ENCODE assay signal across 9 cellular contexts in genomic region chr15:101201411-101202174, GRCh38. TPM values are rescaled to one million over a fixed set of nuclear protein-coding genes. Genes with fewer than 3 reads are reported as not detected.
DNase-seq lines count a peak whose midpoint lies in the region; FAIRE-seq and TF ChIP-seq lines count a peak whose summit lies in the region.
"Had no signal": no experiment of that assay in that cellular context is flagged by ENCODE, and none has a peak within 500 bp of the region (broad histone marks: within the 10 kb centered on the region; RNA-seq: fewer than 3 reads in every experiment).

No MANE protein-coding gene starts in this region.

- in situ Hi-C loops in GM13977 (cut with MboI; ENCODE audit: low pct_unique_long_range_greater_than_20kb, low sequenced_read_pairs, unreplicated experiment): no loop called here

- no peaks in the 10 kb centered on the region for H3K27me3 Mint-ChIP-seq in activated T-cell treated with anti-CD3 and anti-CD28 coated beads, Interleukin-2, amount 50 U/mL, for 24 hours
- H3K27me3 Mint-ChIP-seq: central memory CD8-positive, alpha-beta T cell had no signal

- WGBS in H1 (ENCODE audit: extremely low coverage in 1 of 2, insufficient coverage in 1 of 2, insufficient read length in 1 of 2, insufficient replicate concordance in 2 of 2, low coverage in 1 of 2, low lambda C conversion rate in 2 of 2, missing lambda C conversion rate in 1 of 2), 2 experiments: 28% methylated on average over 5 of the region's 5 CpGs; no CpG with 5 or more reads in 1 of the 2 experiments

- intact Hi-C loops in tibial artery (cut with DNase I; ENCODE audit: low total_unique reads): loop anchor here (2.0 kb wide), 1 partner anchor 49 kb away; no protein-coding TSS in a partner anchor

- POLR2A ChIA-PET in H1 (lab: Charles Lee; ENCODE audit: partially characterized antibody): no interaction called here

- H3K9me3 Mint-ChIP-seq in activated T-cell treated with anti-CD3 and anti-CD28 coated beads, Interleukin-2, amount 50 U/mL, for 24 hours: peaks cover 4% of the 10 kb centered on the region
- H3K9me3 Mint-ChIP-seq: central memory CD8-positive, alpha-beta T cell had no signal

- H2BK20ac ChIP-seq in H1 (ENCODE audit: low read length): no peak overlapping the region

- H3K4me3 Mint-ChIP-seq in activated T-cell treated with anti-CD3 and anti-CD28 coated beads, Interleukin-2, amount 50 U/mL, for 24 hours: peak overlapping the region; percentile 20

- H3K56ac ChIP-seq in H1 (replicated peaks; ENCODE audit: insufficient read length, low read depth, low read length): no peak overlapping the region

- DNase-seq in activated T-cell treated with anti-CD3 and anti-CD28 coated beads, Interleukin-2, amount 50 U/mL, for 24 hours: peak; percentile 59
- DNase-seq in activated T-cell treated with anti-CD3 and anti-CD28 coated beads for 4 hours: no peak
- peak; percentile 79 for DNase-seq in SK-N-DZ (ENCODE audit: low spot score)
- DNase-seq in H1 (ENCODE audit: low read depth in 1 of 2, low spot score in 2 of 2): peak; percentile 41 to 74
- peak; percentile 18 to 95 for DNase-seq in lung microvascular endothelial cell (ENCODE audit: low read depth in 2 of 2)
- peak; percentile 97 to 99 for DNase-seq in tibial artery
- no peak for DNase-seq in GM13977 (ENCODE audit: low spot score)
- no peak for DNase-seq in DMS153 (lab: John Stamatoyannopoulos, UW)

- peaks cover 21 to 28% of the 10 kb centered on the region in 2 experiments for H4K20me1 ChIP-seq in H1 (replicated peaks in 1 of 2; ENCODE audit: control insufficient read depth in 1 of 2, insufficient read depth in 2 of 2, low read length in 2 of 2)

- peak overlapping the region; percentile 95 for H3K27ac Mint-ChIP-seq in activated T-cell treated with anti-CD3 and anti-CD28 coated beads, Interleukin-2, amount 50 U/mL, for 24 hours

- peaks cover 13 to 91% of the 10 kb centered on the region in 2 experiments for H3K79me2 ChIP-seq in H1 (ENCODE audit: control insufficient read depth in 1 of 2, insufficient read depth in 2 of 2, low read length in 2 of 2)

- H3K4ac ChIP-seq in H1 (replicated peaks; ENCODE audit: insufficient read length, low read depth, low read length): no peak overlapping the region

- H3K4me1 Mint-ChIP-seq in activated T-cell treated with anti-CD3 and anti-CD28 coated beads, Interleukin-2, amount 50 U/mL, for 24 hours (ENCODE audit: low read depth): peaks cover 90% of the 10 kb centered on the region

- no peak overlapping the region for H2AFZ ChIP-seq in H1 (ENCODE audit: low read length)

- H3K14ac ChIP-seq in H1 (ENCODE audit: insufficient read length): no peak overlapping the region

- peaks cover 17% of the 10 kb centered on the region for H3K79me1 ChIP-seq in H1 (ENCODE audit: low read depth, low read length)

- H3K4me2 ChIP-seq in H1 (ENCODE audit: insufficient read depth in 1 of 2, low read depth in 2 of 2, low read length in 2 of 2): peak overlapping the region; percentile 32 to 54; a peak in 3 of 4 replicates

- no peak for TF ChIP-seq RAD21 in H1 (IDR thresholded peaks at IDR 0.05 in 1 of 2, conservative IDR thresholded peaks at IDR 0.05 in 1 of 2; ENCODE audit: low read depth in 2 of 2, low read length in 2 of 2)

- H3K23ac ChIP-seq in H1 (ENCODE audit: insufficient read length): no peak overlapping the region

- no peak overlapping the region for H2BK15ac ChIP-seq in H1 (ENCODE audit: low read length)

- no peaks in the 10 kb centered on the region for H3K27me3 ChIP-seq in H1 (replicated peaks in 1 of 4; ENCODE audit: control insufficient read depth in 3 of 4, extremely low read depth in 1 of 4, insufficient read depth in 3 of 4, low read length in 3 of 4)
- H3K27me3 ChIP-seq in tibial artery: no peaks in the 10 kb centered on the region

- H4K8ac ChIP-seq in H1 (ENCODE audit: extremely low read depth, insufficient read depth, low read length): no peak overlapping the region

- H4K91ac ChIP-seq in H1 (replicated peaks; ENCODE audit: insufficient read length, low read length): no peak overlapping the region

- no peaks in the 10 kb centered on the region for H3K9me3 ChIP-seq in H1 (ENCODE audit: insufficient read depth in 2 of 2, low read depth in 1 of 2, low read length in 1 of 2)
- no peaks in the 10 kb centered on the region for H3K9me3 ChIP-seq in tibial artery

- TF ChIP-seq CTCF in H1 (IDR thresholded peaks at IDR 0.05; ENCODE audit: control extremely low read depth in 1 of 3, insufficient read depth in 1 of 3, low read depth in 1 of 3, low read length in 3 of 3) (no peak), tibial artery (IDR thresholded peaks at IDR 0.05) (no peak), GM13977 (IDR thresholded peaks at IDR 0.05; ENCODE audit: extremely low read depth, insufficient read depth, missing control alignments) (no peak)

- H2BK120ac ChIP-seq in H1 (replicated peaks; ENCODE audit: low read depth, low read length): no peak overlapping the region

- CTCF ChIA-PET in H1 (lab: Charles Lee; ENCODE audit: partially characterized antibody): interaction anchor here (0.6 to 1.6 kb wide), 5 partner anchors 9 to 185 kb away, joined by 3 to 4 read pairs (median 3); no protein-coding TSS in a partner anchor

- TF ChIP-seq EP300 in H1 (IDR thresholded peaks at IDR 0.05; ENCODE audit: borderline replicate concordance in 1 of 2, low read depth in 2 of 2, low read length in 2 of 2): no peak

- no peaks in the 10 kb centered on the region for H3K23me2 ChIP-seq in H1 (ENCODE audit: low read depth, low read length)

- H3K4me1 ChIP-seq in H1 (replicated peaks in 1 of 4; ENCODE audit: control insufficient read depth in 3 of 4, insufficient read depth in 4 of 4, low read length in 3 of 4) (peaks cover 10 to 31% (median 18%) of the 10 kb centered on the region in 4 experiments), tibial artery (peaks cover 0 to 66% (median 27%) of the 10 kb centered on the region in 4 donors)

- H2BK12ac ChIP-seq in H1 (ENCODE audit: low read depth, low read length): no peak overlapping the region

- peaks cover 43% of the 10 kb centered on the region for H3K36me3 Mint-ChIP-seq in activated T-cell treated with anti-CD3 and anti-CD28 coated beads, Interleukin-2, amount 50 U/mL, for 24 hours (ENCODE audit: low read depth)

- no peak overlapping the region for H3K4me3 ChIP-seq in H1 (ENCODE audit: extremely low read depth in 1 of 4, insufficient read depth in 2 of 4, low read depth in 3 of 4, low read length in 4 of 4)
- no peak overlapping the region for H3K4me3 ChIP-seq in tibial artery

- peak; percentile 45 for FAIRE-seq in H1 (lab: Jason Lieb, UNC)

- H3K9ac ChIP-seq in H1 (replicated peaks in 1 of 4; ENCODE audit: extremely low read depth in 1 of 4, low read depth in 3 of 4, low read length in 3 of 4): no peak overlapping the region

- no peak overlapping the region for H2AK5ac ChIP-seq in H1 (ENCODE audit: low read depth, low read length)

- H3K27ac ChIP-seq in H1 (ENCODE audit: low read depth, low read length): no peak overlapping the region
- peak overlapping the region; percentile 72 to 80 for H3K27ac ChIP-seq in tibial artery

- peak overlapping the region; percentile 69; the same call in 1 of the 2 replicates for H2BK5ac ChIP-seq in H1 (ENCODE audit: low read depth, low read length)

- H3K36me3 ChIP-seq in H1 (ENCODE audit: control insufficient read depth in 2 of 4, insufficient read depth in 4 of 4, low read length in 3 of 4) (no peaks in the 10 kb centered on the region), tibial artery (no peaks in the 10 kb centered on the region)

- TF ChIP-seq POLR2A in H1 (IDR thresholded peaks at IDR 0.05; ENCODE audit: control extremely low read depth in 1 of 2, low read depth in 2 of 2, low read length in 2 of 2): 0 out of 3 replicates have a peak, but pooled peaks of 1 of the 2 experiments have one; percentile 20

- no peak overlapping the region for H4K5ac ChIP-seq in H1 (ENCODE audit: insufficient read length, low read depth, low read length)

- H3K18ac ChIP-seq in H1 (ENCODE audit: extremely low read depth, low read length): 0 out of 2 replicates have a peak overlapping the region, but pooled peaks have one; percentile 62

TF ChIP-seq in H1, 55 proteins besides CTCF, POLR2A, EP300 and RAD21 (continues in another document):
- TF ChIP-seq KDM5A (IDR thresholded peaks at IDR 0.05; ENCODE audit: low read length) (no peak), BACH1 (IDR thresholded peaks at IDR 0.05; ENCODE audit: low read length) (no peak), RNF2 (IDR thresholded peaks at IDR 0.05; ENCODE audit: borderline replicate concordance, low read depth, low read length, missing control alignments, poor library complexity, severe bottlenecking) (no peak), CTBP2 (IDR thresholded peaks at IDR 0.05; ENCODE audit: borderline replicate concordance, insufficient read depth, insufficient read length, low read length) (no peak), JUND (IDR thresholded peaks at IDR 0.05; ENCODE audit: low read length) (peak; percentile 67; the same call in 1 of the 2 replicates), NANOG (IDR thresholded peaks at IDR 0.05; ENCODE audit: insufficient read depth, low read depth, low read length, poor library complexity, severe bottlenecking) (no peak), CBX8 (IDR thresholded peaks at IDR 0.05; ENCODE audit: borderline replicate concordance, low read depth, low read length) (no peak), TBP (IDR thresholded peaks at IDR 0.05; ENCODE audit: low read depth, low read length) (peak; percentile 46; the same call in 1 of the 2 replicates), SIRT6 (IDR thresholded peaks at IDR 0.05; ENCODE audit: low read length) (no peak), YY1 (IDR thresholded peaks at IDR 0.05; ENCODE audit: low read depth, low read length) (no peak), CHD2 (IDR thresholded peaks at IDR 0.05; ENCODE audit: low read length) (no peak), ASH2L (IDR thresholded peaks at IDR 0.05; ENCODE audit: low read length) (no peak), RBBP5 (IDR thresholded peaks at IDR 0.05; ENCODE audit: borderline replicate concordance, low read depth, low read length) (no peak), KDM1A (IDR thresholded peaks at IDR 0.05; ENCODE audit: borderline replicate concordance, low read length) (no peak)

RNA-seq across cellular contexts. Expression of gene CHSY1, which starts 50.3 kb away (rescaled TPM):
- polyA plus RNA-seq in SK-N-DZ (2014; cell fraction: cytosol; rRNA removed): 13.0 and 14.0 TPM in 2 replicates
- polyA plus RNA-seq in SK-N-DZ (2014; cell fraction: nucleus; rRNA removed): 5.8 and 7.6 TPM in 2 replicates
- 60.3 and 60.7 TPM in 2 replicates for total RNA-seq in H1 (2021; fragmentation: NEBNext Ultra II Directional; extraction: Animal tissue kit (Norgen Biotek cat#: 25700))
- 15.5 and 24.9 TPM in 2 replicates for polyA plus RNA-seq in H1 (2011; rRNA removed)
- 22.3 TPM for polyA plus RNA-seq in H1 (2011; cell fraction: cytosol; rRNA removed)
- 14.3 TPM for polyA plus RNA-seq in H1 (2011; cell fraction: nucleus; rRNA removed)
- 29.7 to 40.6 TPM (median 32.7 TPM) in 4 replicates for polyA plus RNA-seq in H1 (2012, experiment 1 of 2)
- polyA plus RNA-seq in H1 (2012, experiment 2 of 2): 5.0 TPM
- polyA plus RNA-seq in H1 (2013, experiment 1 of 2): 66.9 TPM
- 67.9 TPM for polyA plus RNA-seq in H1 (2013, experiment 2 of 2)
- polyA minus RNA-seq in H1 (2011; rRNA and poly(A)+ RNA removed): 33.5 and 40.4 TPM in 2 replicates
- polyA minus RNA-seq in H1 (2011; cell fraction: cytosol; rRNA and poly(A)+ RNA removed): 26.6 TPM
- polyA minus RNA-seq in H1 (2011; cell fraction: nucleus; rRNA and poly(A)+ RNA removed): 25.8 TPM
- 22.2 and 31.9 TPM in 2 replicates for total RNA-seq in lung microvascular endothelial cell

Comparison
In these comparisons a context has a peak if more than half of its experiments do, and no peak if none do; other contexts are left out.
1. DNase-seq: peak in activated T-cell treated with anti-CD3 and anti-CD28 coated beads, Interleukin-2, amount 50 U/mL, for 24 hours (single experiment), SK-N-DZ (single experiment), H1 (2 of 2), lung microvascular endothelial cell (2 of 2) and tibial artery (2 of 2); none in activated T-cell treated with anti-CD3 and anti-CD28 coated beads for 4 hours (single experiment), GM13977 (single experiment) and DMS153 (single experiment).